Comparison of ENCODE assay signal across 1 cellular context in the genomic region with DNA sequence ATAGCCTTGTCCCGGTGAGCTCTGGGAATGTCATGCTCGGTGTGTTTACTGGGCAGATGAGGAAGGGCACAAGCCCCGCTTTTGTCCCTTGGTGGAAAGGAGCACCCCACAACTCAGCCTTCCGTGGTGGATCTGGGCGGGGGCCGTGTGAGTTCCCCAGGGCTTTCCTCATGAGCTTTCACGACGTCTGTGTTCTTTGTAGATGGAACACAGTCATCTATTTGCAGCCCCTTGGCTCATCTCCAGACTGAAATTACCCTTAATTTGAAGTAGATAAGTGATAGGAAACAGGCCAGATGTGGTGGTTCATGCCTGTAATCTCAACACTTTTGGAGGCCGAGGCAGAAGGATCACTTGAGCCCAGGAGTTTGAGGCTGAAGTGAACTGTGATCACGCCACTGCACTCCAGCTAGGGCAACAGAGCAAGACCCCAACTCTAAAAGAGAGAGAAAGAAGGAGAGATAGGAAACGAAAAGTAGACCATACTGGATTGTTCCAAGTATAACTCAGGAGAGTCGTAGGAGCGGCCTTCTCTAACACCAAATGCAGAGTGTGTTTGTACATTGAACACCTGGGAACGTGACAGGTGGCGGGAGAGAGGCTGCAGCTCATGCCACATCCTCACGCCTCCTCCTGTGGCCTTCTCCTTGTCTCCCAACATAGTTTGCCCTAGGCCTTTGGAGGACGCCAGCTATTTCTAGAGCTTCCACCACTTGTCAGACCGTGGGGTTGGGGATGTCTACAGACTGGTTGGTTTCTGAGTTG.
TF ChIP-seq lines count a peak whose summit lies in the region.

No MANE protein-coding gene starts in this region.

TF ChIP-seq in SK-N-SH, 30 proteins besides CTCF, POLR2A, EP300 and RAD21:
- TF ChIP-seq GATA2 (CRISPR knock-in tag; IDR thresholded peaks at IDR 0.05) (peak; percentile 84), EZH2phosphoT487 (IDR thresholded peaks at IDR 0.05; ENCODE audit: borderline replicate concordance, low read depth) (no peak)
